Comparison of ENCODE assay signal across 20 cellular contexts in genomic region chr12:26528943-26529342, GRCh38.
"Had no signal": no experiment of that assay in that cellular context is flagged by ENCODE, and none has a peak within 500 bp of the region (broad histone marks: within the 10 kb centered on the region; RNA-seq: fewer than 3 reads in every experiment).

No MANE protein-coding gene starts in this region.

- H3K27me3 ChIP-seq: foreskin keratinocyte, hepatocyte, right atrium auricular region, sigmoid colon had no signal

- DNase-seq: erythroblast; foreskin keratinocyte; head of caudate nucleus; kidney; left cardiac atrium; left ventricle myocardium inferior; lower lobe of right lung; mesendoderm; naive thymus-derived CD8-positive, alpha-beta T cell; posterior cingulate gyrus; sigmoid colon; small intestine; stimulated activated CD4-positive, alpha-beta T cell treated with anti-CD3 and anti-CD28 coated beads, Interleukin-12 subunit alpha, Interleukin-12 subunit beta, amount 100 ng/mL, for 4 hours; stimulated activated naive CD4-positive, alpha-beta T cell treated with Interleukin-2 at 50 U/mL for 16 hours; trophoblast cell had no signal

- H3K36me3 ChIP-seq: lower lobe of right lung, right atrium auricular region, sigmoid colon had no signal

- H3K27ac Mint-ChIP-seq: dendritic cell treated with granulocyte-macrophage colony-stimulating factor and Interleukin-4, amounts not matched to agents 40 ng/mL and 50 ng/mL, for 4 days had no signal

- H3K4me3 Mint-ChIP-seq: dendritic cell treated with granulocyte-macrophage colony-stimulating factor and Interleukin-4, amounts not matched to agents 40 ng/mL and 50 ng/mL, for 4 days; naive thymus-derived CD8-positive, alpha-beta T cell; neural crest cell had no signal

- H3K27ac ChIP-seq: foreskin keratinocyte, hepatocyte, left ventricle myocardium inferior, lower lobe of right lung, right atrium auricular region, sigmoid colon had no signal

- H3K4me1 ChIP-seq: foreskin keratinocyte, lower lobe of right lung, right atrium auricular region had no signal

- FAIRE-seq: colon, kidney, small intestine had no signal

- H3K4me1 Mint-ChIP-seq: neural crest cell had no signal

- ATAC-seq: foreskin keratinocyte; lower lobe of right lung; naive thymus-derived CD8-positive, alpha-beta T cell had no signal

- H3K27me3 Mint-ChIP-seq: dendritic cell treated with granulocyte-macrophage colony-stimulating factor and Interleukin-4, amounts not matched to agents 40 ng/mL and 50 ng/mL, for 4 days; naive thymus-derived CD8-positive, alpha-beta T cell had no signal

- H3K4me3 ChIP-seq: hepatocyte, left ventricle myocardium inferior, lower lobe of right lung, right atrium auricular region, sigmoid colon had no signal
